Comparison of ENCODE assay signal across 8 cellular contexts in genomic region chr14:35046751-35047536, GRCh38. TPM values are rescaled to one million over a fixed set of nuclear protein-coding genes. Genes with fewer than 3 reads are reported as not detected.
DNase-seq lines count a peak whose midpoint lies in the region; ATAC-seq, FAIRE-seq and TF ChIP-seq lines count a peak whose summit lies in the region.

No MANE protein-coding gene starts in this region.

- H3K4me1 ChIP-seq in PC-3 (ENCODE audit: insufficient read depth, low read length): peaks cover 38% of the 10 kb centered on the region
- H3K4me1 ChIP-seq in subcutaneous abdominal adipose tissue (ENCODE audit: control insufficient read depth in 5 of 5, insufficient read depth in 5 of 5, low read length in 5 of 5): peaks cover 0 to 29% (median 20%) of the 10 kb centered on the region in 5 donors

- POLR2A ChIA-PET in PC-3 (lab: Charles Lee; ENCODE audit: unreplicated experiment): interaction anchor here (0.6 to 1.9 kb wide), 6 partner anchors 64 to 433 kb away, joined by 3 to 10 read pairs (median 4); partner anchors contain the start of genes PPP2R3C, PRORP and SRP54

- TSS peak; percentile 53 for BruUV-seq in PC-3 (replicated peaks; lab: Mats Ljungman, UMichigan)

- DNase-seq in DMS79 treated with DMSO at 0.1 percent for 48 hours (lab: John Stamatoyannopoulos, UW) (peak; percentile 85), PC-3 (peak; percentile 35), bronchial epithelial cell (ENCODE audit: low read depth) (peak; percentile 50), left lobe of liver (ENCODE audit: low spot score) (peak; percentile 70), activated gamma-delta T cell treated with Interleukin-2 at 50 U/mL for 16 hours (no peak)

- H3K9me2 ChIP-seq in PC-3 (replicated peaks; ENCODE audit: low read length): no peaks in the 10 kb centered on the region

- no peaks in the 10 kb centered on the region for H4K20me1 ChIP-seq in PC-3 (ENCODE audit: low read length)

- intact Hi-C loops in PC-3 (cut with micrococcal nuclease): loop anchor here (1.0 to 5.0 kb wide), 4 partner anchors 35 to 358 kb away; partner anchors contain the start of genes NFKBIA, PRORP and SRP54

- H3K4me3 ChIP-seq in PC-3 (ENCODE audit: low read length): peak overlapping the region; percentile 87
- H3K4me3 ChIP-seq in bronchial epithelial cell (ENCODE audit: low read depth, low read length): peak overlapping the region; percentile 93
- H3K4me3 ChIP-seq in subcutaneous abdominal adipose tissue (ENCODE audit: low read depth in 1 of 5, low read length in 5 of 5): peak overlapping the region; percentile 86 to 92 (median 89)

- H3F3A ChIP-seq in PC-3 (ENCODE audit: low read length, unreplicated experiment): no peaks in the 10 kb centered on the region

- H3K27me3 ChIP-seq in PC-3 (ENCODE audit: low read length) (no peaks in the 10 kb centered on the region), bronchial epithelial cell (ENCODE audit: control insufficient read depth, insufficient read depth, low read length) (no peaks in the 10 kb centered on the region), subcutaneous abdominal adipose tissue (ENCODE audit: control insufficient read depth in 5 of 5, insufficient read depth in 4 of 5, low read length in 5 of 5) (no peaks in the 10 kb centered on the region)

- H2AFZ ChIP-seq in PC-3 (ENCODE audit: low read length): peak overlapping the region; percentile 92

- H3K9ac ChIP-seq in PC-3 (ENCODE audit: low read length) (peak overlapping the region; percentile 82), subcutaneous abdominal adipose tissue (ENCODE audit: low read length in 5 of 5) (peak overlapping the region; percentile 38 to 96 (median 95))

- CTCF ChIA-PET in PC-3 (lab: Charles Lee): no interaction called here

- H3K79me2 ChIP-seq in PC-3 (ENCODE audit: low read length): peaks cover 31% of the 10 kb centered on the region

- peaks cover 4% of the 10 kb centered on the region; the same call in 1 of the 2 replicates for H3K36me3 ChIP-seq in PC-3 (ENCODE audit: low read depth, low read length)
- H3K36me3 ChIP-seq in bronchial epithelial cell (ENCODE audit: control insufficient read depth, insufficient read depth, low read length): peaks cover 2% of the 10 kb centered on the region
- peaks cover 0 to 3% (median 0%) of the 10 kb centered on the region in 5 donors for H3K36me3 ChIP-seq in subcutaneous abdominal adipose tissue (ENCODE audit: control insufficient read depth in 5 of 5, insufficient read depth in 5 of 5, low read length in 5 of 5)

- no peaks in the 10 kb centered on the region for H3K9me3 ChIP-seq in PC-3 (ENCODE audit: low read length)
- H3K9me3 ChIP-seq in subcutaneous abdominal adipose tissue (ENCODE audit: control insufficient read depth in 5 of 5, low read length in 5 of 5): no peaks in the 10 kb centered on the region

- no peak for FAIRE-seq in bronchial epithelial cell (lab: Jason Lieb, UNC)

- TF ChIP-seq CTCF in PC-3 (conservative IDR thresholded peaks at IDR 0.05; ENCODE audit: low read depth, low read length) (no peak), bronchial epithelial cell (IDR thresholded peaks at IDR 0.05; ENCODE audit: insufficient read depth, low read length, severe bottlenecking) (no peak)

- H3K27ac ChIP-seq in PC-3 (ENCODE audit: low read length): peak overlapping the region; percentile 75
- peak overlapping the region; percentile 96 for H3K27ac ChIP-seq in subcutaneous abdominal adipose tissue (ENCODE audit: low read depth, low read length)

- ATAC-seq in GM19328 (IDR thresholded peaks at IDR 0.05; ENCODE audit: unreplicated experiment) (peak; percentile 22), HG03439 (IDR thresholded peaks at IDR 0.05; ENCODE audit: unreplicated experiment) (peak; percentile 37), PC-3 (peak; percentile 37), left lobe of liver (peak; percentile 36)

- H3K4me2 ChIP-seq in PC-3 (ENCODE audit: low read length): peak overlapping the region; percentile 91

RNA-seq across cellular contexts. Expression of gene FAM177A1, which starts 0.9 kb away (rescaled TPM):
- total RNA-seq in PC-3 (2014; rRNA removed) (36.2 and 62.8 TPM in 2 replicates), bronchial epithelial cell (42.9 and 49.8 TPM in 2 replicates), left lobe of liver (48.2 TPM)
